Comparison of ENCODE assay signal across 24 cellular contexts in genomic region chr20:17941087-17941825, GRCh38. TPM values are rescaled to one million over a fixed set of nuclear protein-coding genes. Genes with fewer than 3 reads are reported as not detected.
DNase-seq lines count a peak whose midpoint lies in the region; FAIRE-seq and TF ChIP-seq lines count a peak whose summit lies in the region.
"Had no signal": no experiment of that assay in that cellular context is flagged by ENCODE, and none has a peak within 500 bp of the region (broad histone marks: within the 10 kb centered on the region; RNA-seq: fewer than 3 reads in every experiment).

No MANE protein-coding gene starts in this region.

- H3K9me3 ChIP-seq in CD8-positive, alpha-beta memory T cell (ENCODE audit: low read length) = no peaks in the 10 kb centered on the region
- no peaks in the 10 kb centered on the region for H3K9me3 ChIP-seq in endothelial cell of umbilical vein (replicated peaks; ENCODE audit: control insufficient read depth, insufficient read depth, low read length)
- H3K9me3 ChIP-seq: left ventricle myocardium inferior, Peyer's patch, stomach, thyroid gland had no signal

- H2AFZ ChIP-seq in endothelial cell of umbilical vein (ENCODE audit: low read depth, low read length) = no peak overlapping the region

- no peaks in the 10 kb centered on the region for H3K27me3 Mint-ChIP-seq in CD8-positive, alpha-beta memory T cell
- H3K27me3 Mint-ChIP-seq: activated CD4-positive, alpha-beta memory T cell treated with anti-CD3 and anti-CD28 coated beads, Interleukin-2, amount 10 ng/mL, durations not matched to agents 7 days and 5 days; CD4-positive, alpha-beta T cell; naive thymus-derived CD8-positive, alpha-beta T cell had no signal

- H3K36me3 ChIP-seq in CD8-positive, alpha-beta memory T cell (ENCODE audit: insufficient read depth, low read length) = peaks cover 16% of the 10 kb centered on the region
- peaks cover 22 to 31% of the 10 kb centered on the region in 2 experiments for H3K36me3 ChIP-seq in endothelial cell of umbilical vein (ENCODE audit: control insufficient read depth in 2 of 2, extremely low read depth in 1 of 2, insufficient read depth in 2 of 2, low read length in 2 of 2)

- peaks cover 7% of the 10 kb centered on the region for H3K4me1 ChIP-seq in CD8-positive, alpha-beta memory T cell (ENCODE audit: insufficient read depth, low read length)
- peaks cover 14% of the 10 kb centered on the region for H3K4me1 ChIP-seq in endothelial cell of umbilical vein (ENCODE audit: control insufficient read depth, extremely low read depth, insufficient read depth, low read length)

- TF ChIP-seq CTCF in RWPE1 (conservative IDR thresholded peaks at IDR 0.05; ENCODE audit: low read depth) (no peak), endothelial cell of umbilical vein (IDR thresholded peaks at IDR 0.05; ENCODE audit: extremely low read depth in 1 of 2, insufficient read depth in 1 of 2, low read depth in 1 of 2, low read length in 2 of 2) (no peak)

- peaks cover 7 to 18% (median 14%) of the 10 kb centered on the region in 3 donors for H3K4me1 Mint-ChIP-seq in CD8-positive, alpha-beta memory T cell

- H3K4me3 Mint-ChIP-seq in CD8-positive, alpha-beta memory T cell = no peak overlapping the region
- H3K4me3 Mint-ChIP-seq: activated CD4-positive, alpha-beta memory T cell treated with anti-CD3 and anti-CD28 coated beads, Interleukin-2, amount 10 ng/mL, durations not matched to agents 7 days and 5 days; CD4-positive, alpha-beta T cell; naive thymus-derived CD8-positive, alpha-beta T cell had no signal

- H3K4me2 ChIP-seq in endothelial cell of umbilical vein (ENCODE audit: insufficient read depth, low read length) = no peak overlapping the region

- dilution Hi-C loops in endothelial cell of umbilical vein (cut with MboI; ENCODE audit: extremely low pct_ligation_motif_present, low sequenced_read_pairs) = no loop called here

- intact Hi-C loops in endothelial cell of umbilical vein (cut with micrococcal nuclease) = no loop called here

- BruUV-seq in endothelial cell of umbilical vein (replicated peaks; lab: Mats Ljungman, UMichigan) = no TSS peak

- H3K27ac Mint-ChIP-seq in CD8-positive, alpha-beta memory T cell = peak overlapping the region in 6 of 8 donors; percentile 3 to 53 (median 33)
- H3K27ac Mint-ChIP-seq: activated CD4-positive, alpha-beta memory T cell treated with anti-CD3 and anti-CD28 coated beads, Interleukin-2, amount 10 ng/mL, durations not matched to agents 7 days and 5 days had no signal

- H3K4me3 ChIP-seq in CD8-positive, alpha-beta memory T cell (ENCODE audit: low read length) = no peak overlapping the region
- H3K4me3 ChIP-seq in endothelial cell of umbilical vein (replicated peaks in 1 of 3; ENCODE audit: insufficient read depth in 1 of 3, low read depth in 1 of 3, low read length in 3 of 3) = no peak overlapping the region
- H3K4me3 ChIP-seq: dorsolateral prefrontal cortex, left ventricle myocardium inferior, Peyer's patch, stomach, thyroid gland had no signal

- H3K27me3 ChIP-seq in CD8-positive, alpha-beta memory T cell (ENCODE audit: insufficient read depth, low read length, poor library complexity, severe bottlenecking) = no peaks in the 10 kb centered on the region
- no peaks in the 10 kb centered on the region for H3K27me3 ChIP-seq in endothelial cell of umbilical vein (ENCODE audit: control insufficient read depth in 2 of 2, insufficient read depth in 2 of 2, low read length in 2 of 2)
- H3K27me3 ChIP-seq: dorsolateral prefrontal cortex, Peyer's patch, stomach, thyroid gland had no signal

- H3K79me2 ChIP-seq in endothelial cell of umbilical vein (ENCODE audit: control insufficient read depth, insufficient read depth, low read length) = peaks cover 4% of the 10 kb centered on the region

- peaks cover 10 to 52% (median 14%) of the 10 kb centered on the region in 3 donors for H3K36me3 Mint-ChIP-seq in CD8-positive, alpha-beta memory T cell

- no peak overlapping the region for H3K9ac ChIP-seq in endothelial cell of umbilical vein (replicated peaks; ENCODE audit: extremely low read depth, insufficient read depth, low read length)

- no peak overlapping the region for H3K27ac ChIP-seq in CD8-positive, alpha-beta memory T cell (ENCODE audit: low read depth, low read length)
- H3K27ac ChIP-seq in RWPE1 = peak overlapping the region; percentile 27; the same call in 1 of the 2 replicates
- H3K27ac ChIP-seq in endothelial cell of umbilical vein (ENCODE audit: insufficient read depth, low read depth, low read length) = no peak overlapping the region
- H3K27ac ChIP-seq: dorsolateral prefrontal cortex, left ventricle myocardium inferior, Peyer's patch, thyroid gland had no signal

- CTCF ChIA-PET in CD8-positive, alpha-beta memory T cell (lab: Charles Lee) = interaction anchor here (1.0 to 2.6 kb wide), 3 partner anchors 26 to 436 kb away, joined by 3 to 12 read pairs (median 4); partner anchors contain the start of genes MGME1 and SNX5
- CTCF ChIA-PET in RWPE1 (lab: Yijun Ruan, JAX) (interaction anchor here (0.5 kb wide), 1 partner anchor 554 kb away, joined by 6 read pairs; no protein-coding TSS in a partner anchor), endothelial cell of umbilical vein (lab: Charles Lee) (interaction anchor here (1.3 to 1.4 kb wide), 2 partner anchors 284 to 292 kb away, joined by 4 to 6 read pairs; no protein-coding TSS in a partner anchor)

- TF ChIP-seq POLR2A in GM15510 (IDR thresholded peaks at IDR 0.05; ENCODE audit: borderline replicate concordance, extremely low read depth, insufficient read length) (peak; percentile 19), endothelial cell of umbilical vein (IDR thresholded peaks at IDR 0.05; ENCODE audit: low read depth, low read length) (peak; percentile 28)

- FAIRE-seq in endothelial cell of umbilical vein (lab: Jason Lieb, UNC) = no peak
- FAIRE-seq: islet of Langerhans had no signal

- no peaks in the 10 kb centered on the region for H3K9me3 Mint-ChIP-seq in CD8-positive, alpha-beta memory T cell
- H3K9me3 Mint-ChIP-seq: activated CD4-positive, alpha-beta memory T cell treated with anti-CD3 and anti-CD28 coated beads, Interleukin-2, amount 10 ng/mL, durations not matched to agents 7 days and 5 days; CD4-positive, alpha-beta T cell; naive thymus-derived CD8-positive, alpha-beta T cell had no signal

- no peaks in the 10 kb centered on the region for H4K20me1 ChIP-seq in endothelial cell of umbilical vein (replicated peaks; ENCODE audit: control insufficient read depth, extremely low read depth, insufficient read depth, low read length)

- POLR2A ChIA-PET in CD8-positive, alpha-beta memory T cell (lab: Charles Lee) = no interaction called here
- POLR2A ChIA-PET in RWPE1 (lab: Yijun Ruan, JAX; ENCODE audit: low non-redundant PET) = no interaction called here
- POLR2A ChIA-PET in endothelial cell of umbilical vein (lab: Charles Lee) = no interaction called here

- no peak for DNase-seq in CD8-positive, alpha-beta memory T cell
- DNase-seq in RWPE1 (ENCODE audit: low spot score) (no peak), endothelial cell of umbilical vein (ENCODE audit: low read depth, low spot score) (no peak), NCI-H510A (lab: John Stamatoyannopoulos, UW) (no peak), NCI-H345 treated with DMSO at 0.1 percent for 48 hours (lab: John Stamatoyannopoulos, UW; ENCODE audit: unreplicated experiment) (no peak), NAMALWA (ENCODE audit: low spot score) (no peak), H4 (ENCODE audit: low spot score) (no peak)
- DNase-seq: activated CD4-positive, alpha-beta memory T cell treated with anti-CD3 and anti-CD28 coated beads, Interleukin-2, amount 10 ng/mL, durations not matched to agents 7 days and 5 days; activated effector memory CD4-positive, alpha-beta T cell treated with Interleukin-2 at 50 U/mL for 16 hours; CD4-positive, alpha-beta T cell; left ventricle myocardium inferior; naive thymus-derived CD8-positive, alpha-beta T cell; NCI-H1105; NCI-H187 treated with DMSO at 0.1 percent for 48 hours; NCI-H526 treated with DMSO at 0.1 percent for 48 hours; Peyer's patch; SIG-M5; stomach; SW 1271; T-helper 9 cell had no signal

- no peaks in the 10 kb centered on the region for H3K9me1 ChIP-seq in endothelial cell of umbilical vein (replicated peaks; ENCODE audit: control insufficient read depth, extremely low read depth, insufficient read depth, low read length)

TF ChIP-seq in endothelial cell of umbilical vein, 7 proteins besides CTCF, POLR2A, EP300 and RAD21 (continues in another document):
- TF ChIP-seq MYC (IDR thresholded peaks at IDR 0.05; ENCODE audit: low read depth, low read length) (no peak), FOS (IDR thresholded peaks at IDR 0.05; ENCODE audit: borderline replicate concordance, insufficient read depth, low read length) (no peak), JUN (IDR thresholded peaks at IDR 0.05; ENCODE audit: borderline replicate concordance, insufficient read depth, insufficient read length, low read depth) (no peak), EZH2 (IDR thresholded peaks at IDR 0.05; ENCODE audit: borderline replicate concordance, low read depth, low read length, severe bottlenecking) (no peak), GATA2 (IDR thresholded peaks at IDR 0.05; ENCODE audit: insufficient read depth, insufficient read length, low read depth, low read length) (no peak)

RNA-seq across cellular contexts. Expression of gene SNX5, which starts 27.3 kb away (rescaled TPM):
- 100 to 1,000 TPM; 174 to 191 TPM for total RNA-seq in CD8-positive, alpha-beta memory T cell
- 89.0 TPM for polyA plus RNA-seq in CD8-positive, alpha-beta memory T cell
- 109 and 121 TPM in 2 replicates for total RNA-seq in endothelial cell of umbilical vein
- polyA plus RNA-seq in endothelial cell of umbilical vein = 76.2 and 77.2 TPM in 2 replicates
- 79.8 and 86.5 TPM in 2 replicates for polyA plus RNA-seq in endothelial cell of umbilical vein (2011; cell fraction: cytosol; rRNA removed)
- polyA plus RNA-seq in endothelial cell of umbilical vein (2011; cell fraction: nucleus; rRNA removed) = 182 and 225 TPM in 2 replicates
- 121 and 140 TPM in 2 replicates for polyA plus RNA-seq in endothelial cell of umbilical vein (2012)
- 72.3 and 84.8 TPM in 2 replicates for polyA minus RNA-seq in endothelial cell of umbilical vein
- 55.6 TPM for polyA minus RNA-seq in endothelial cell of umbilical vein (2011; cell fraction: cytosol; rRNA and poly(A)+ RNA removed)
- polyA minus RNA-seq in endothelial cell of umbilical vein (2011; cell fraction: nucleus; rRNA and poly(A)+ RNA removed) = 144 and 189 TPM in 2 replicates
- 85.0 and 114 TPM in 2 replicates for total RNA-seq in H4 (2014; rRNA removed; shearing (Covaris generic))

RNA-seq across cellular contexts. Expression of gene MGME1, which starts 27.6 kb away (rescaled TPM):
- 10 to 100 TPM; 29.2 to 31.8 TPM for total RNA-seq in CD8-positive, alpha-beta memory T cell
- polyA plus RNA-seq in CD8-positive, alpha-beta memory T cell = 11.9 TPM
- 18.0 and 26.2 TPM in 2 replicates for total RNA-seq in endothelial cell of umbilical vein
- polyA plus RNA-seq in endothelial cell of umbilical vein = 7.8 and 8.9 TPM in 2 replicates
- polyA plus RNA-seq in endothelial cell of umbilical vein (2011; cell fraction: cytosol; rRNA removed) = 11.2 and 11.7 TPM in 2 replicates
- 17.7 and 21.9 TPM in 2 replicates for polyA plus RNA-seq in endothelial cell of umbilical vein (2011; cell fraction: nucleus; rRNA removed)
- polyA plus RNA-seq in endothelial cell of umbilical vein (2012) = 10.4 and 18.0 TPM in 2 replicates
- 10.5 and 14.1 TPM in 2 replicates for polyA minus RNA-seq in endothelial cell of umbilical vein
- 18.0 TPM for polyA minus RNA-seq in endothelial cell of umbilical vein (2011; cell fraction: cytosol; rRNA and poly(A)+ RNA removed)
- 13.2 and 15.8 TPM in 2 replicates for polyA minus RNA-seq in endothelial cell of umbilical vein (2011; cell fraction: nucleus; rRNA and poly(A)+ RNA removed)
- 9.5 and 12.0 TPM in 2 replicates for total RNA-seq in H4 (2014; rRNA removed; shearing (Covaris generic))
